In the genomic region with DNA sequence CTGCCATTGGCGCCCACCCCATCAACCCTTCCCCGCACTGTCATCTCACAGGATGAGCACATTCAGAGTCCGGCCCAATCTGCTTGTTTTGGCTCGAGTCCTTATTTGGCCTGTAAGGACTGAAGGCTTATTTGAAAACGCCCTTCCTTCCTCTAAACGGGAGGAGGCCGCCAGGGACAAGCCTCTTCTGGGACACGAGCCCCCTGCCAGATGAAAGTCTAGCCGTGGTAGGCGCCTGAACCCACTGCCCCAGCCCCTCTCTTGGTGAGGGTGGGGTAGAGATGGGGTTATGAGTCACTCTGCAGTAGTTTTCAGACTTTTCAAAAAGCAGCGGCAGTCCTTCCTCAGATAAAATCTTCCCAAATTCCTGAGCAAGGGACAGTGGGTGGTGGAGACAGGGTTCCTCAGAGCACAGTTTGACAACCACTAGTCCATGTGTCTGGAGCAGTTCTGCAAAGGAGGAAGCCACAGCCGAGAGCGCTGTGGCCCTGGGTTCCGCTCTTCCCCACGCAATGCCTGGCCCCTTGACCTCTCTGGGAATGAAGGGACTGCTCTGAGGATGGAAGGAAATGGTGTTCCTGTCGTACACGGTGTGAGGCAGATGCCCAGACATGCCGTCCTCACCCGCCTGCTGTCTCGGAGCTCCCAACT, we compare ENCODE assay signal across 8 cellular contexts. TPM values are rescaled to one million over a fixed set of nuclear protein-coding genes. Genes with fewer than 3 reads are reported as not detected.
DNase-seq lines count a peak whose midpoint lies in the region; ATAC-seq lines count a peak whose summit lies in the region.

No MANE protein-coding gene starts in this region.

- no peak for ATAC-seq in Right ventricle myocardium superior (ENCODE audit: poor library complexity)
- ATAC-seq in Right ventricle myocardium inferior = no peak

- H3K4me1 ChIP-seq in adipocyte (ENCODE audit: control insufficient read depth, insufficient read depth, low read length) = peaks cover 49% of the 10 kb centered on the region

- H3K27ac ChIP-seq in temporal lobe (ENCODE audit: low read depth, low read length) = peak overlapping the region; percentile 98

- H3K36me3 ChIP-seq in adipocyte (ENCODE audit: control insufficient read depth, insufficient read depth, low read length, severe bottlenecking) = peaks cover 59% of the 10 kb centered on the region

- H3K4me3 ChIP-seq in adipocyte (ENCODE audit: low read length) = no peak overlapping the region

- peak overlapping the region; percentile 82 for H3K9ac ChIP-seq in adipocyte (ENCODE audit: low read length)

- DNase-seq in Right ventricle myocardium superior = peak; percentile 74
- no peak for DNase-seq in Right ventricle myocardium inferior (ENCODE audit: missing footprints)
- peak; percentile 58 for DNase-seq in adipocyte (ENCODE audit: low read depth)
- DNase-seq in islet precursor cell = peak; percentile 96
- no peak for DNase-seq in AML-193 (lab: John Stamatoyannopoulos, UW)
- no peak for DNase-seq in NK-92 treated with Interleukin-12 subunit alpha and Interleukin-12 subunit beta, amount 100 ng/mL, for 24 hours (lab: John Stamatoyannopoulos, UW)
- DNase-seq in 8988T = no peak

- H3K27me3 ChIP-seq in adipocyte (replicated peaks; ENCODE audit: control insufficient read depth, insufficient read depth, low read length) = no peaks in the 10 kb centered on the region

- intact Hi-C loops in Right ventricle myocardium superior (cut with DNase I) = no loop called here
- intact Hi-C loops in Right ventricle myocardium inferior (cut with DNase I) = no loop called here

- H3K9me3 ChIP-seq in adipocyte (ENCODE audit: control insufficient read depth, low read length) = no peaks in the 10 kb centered on the region

RNA-seq across cellular contexts. Expression of a gene that starts 57.0 kb away (rescaled TPM):
- total RNA-seq in Right ventricle myocardium superior = 138 TPM
- 180 TPM for total RNA-seq in Right ventricle myocardium inferior
- total RNA-seq in temporal lobe = 31.0 TPM

Comparison
In these comparisons a context has a peak if more than half of its experiments do, and no peak if none do; other contexts are left out.
1. DNase-seq: peak in Right ventricle myocardium superior (single experiment), adipocyte (single experiment) and islet precursor cell (single experiment); none in Right ventricle myocardium inferior (single experiment), AML-193 (0 of 2), NK-92 treated with Interleukin-12 subunit alpha and Interleukin-12 subunit beta, amount 100 ng/mL, for 24 hours (single experiment) and 8988T (single experiment).